ENCODE assay signal across 2 cellular contexts in genomic region chr1:54853793-54854370, GRCh38.
TF ChIP-seq lines count a peak whose summit lies in the region.

No MANE protein-coding gene starts in this region.

TF ChIP-seq in WTC11, 78 proteins besides CTCF, POLR2A, EP300 and RAD21:
- TF ChIP-seq FOXP1 (CRISPR knock-in tag; IDR thresholded peaks at IDR 0.05; ENCODE audit: borderline replicate concordance), result 0 out of 2 replicates have a peak, but pooled peaks have one; percentile 14
- TF ChIP-seq RELA (CRISPR knock-in tag; IDR thresholded peaks at IDR 0.05; ENCODE audit: borderline replicate concordance), result no peak

TF ChIP-seq in H1, 55 proteins besides CTCF, POLR2A, EP300 and RAD21:
- TF ChIP-seq ZNF274 (IDR thresholded peaks at IDR 0.05; ENCODE audit: borderline replicate concordance, extremely low read depth, low read length) (no peak), SP4 (IDR thresholded peaks at IDR 0.05; ENCODE audit: low read length) (no peak), FOSL1 (IDR thresholded peaks at IDR 0.05; ENCODE audit: insufficient read depth, low read depth, low read length) (no peak), KDM5A (IDR thresholded peaks at IDR 0.05; ENCODE audit: low read length) (no peak), TAF1 (IDR thresholded peaks at IDR 0.05; ENCODE audit: low read depth, low read length) (no peak), CTBP2 (IDR thresholded peaks at IDR 0.05; ENCODE audit: borderline replicate concordance, insufficient read depth, insufficient read length, low read length) (no peak)
